Comparison of ENCODE assay signal across 23 cellular contexts in genomic region chr2:96287273-96287856, GRCh38. TPM values are rescaled to one million over a fixed set of nuclear protein-coding genes. Genes with fewer than 3 reads are reported as not detected.
"Had no signal": no experiment of that assay in that cellular context is flagged by ENCODE, and none has a peak within 500 bp of the region (broad histone marks: within the 10 kb centered on the region; RNA-seq: fewer than 3 reads in every experiment).

No MANE protein-coding gene starts in this region.

- H3K9me3 ChIP-seq: adrenal gland, ascending aorta, lower lobe of right lung, tibial artery had no signal

- H3K27ac ChIP-seq: adrenal gland, ascending aorta, foreskin keratinocyte, lower lobe of right lung, tibial artery had no signal

- ATAC-seq: foreskin keratinocyte; left lobe of liver; lower lobe of right lung; sciatic nerve; stimulated activated naive CD8-positive, alpha-beta T cell treated with anti-CD3 and anti-CD28 coated beads, Interleukin-15, Interleukin-2, amounts not matched to agents 100 U/mL and 50 U/mL, for 24 hours had no signal

- FAIRE-seq: colon, kidney had no signal

- H3K4me1 Mint-ChIP-seq: activated B cell treated with CpG ODN at 0.5 μM for 24 hours, neural crest cell had no signal

- H3K4me2 ChIP-seq: smooth muscle cell had no signal

- H3K27ac Mint-ChIP-seq: activated B cell treated with CpG ODN at 0.5 μM for 24 hours; activated T-helper 2 cell treated with anti-CD3 and anti-CD28 coated beads, Interferon-gamma antibody, Interleukin-2, Interleukin-4, amounts not matched to agents 10 μg/mL and 5 μg/mL and 100 μg/mL, durations not matched to agents 14 hours and 24 hours and 36 hours; T-helper 1 cell treated with Interleukin-12 subunit alpha and Interleukin-12 subunit beta and Interleukin-4 antibody, amounts not matched to agents 30 μg/mL and 1 μg/mL, for 36 hours had no signal

- H3K27me3 ChIP-seq: adrenal gland, ascending aorta, foreskin keratinocyte, tibial artery had no signal

- H3K4me1 ChIP-seq: adrenal gland, ascending aorta, foreskin keratinocyte, lower lobe of right lung, tibial artery had no signal

- H3K4me3 ChIP-seq: adrenal gland, ascending aorta, lower lobe of right lung, smooth muscle cell, tibial artery had no signal

- H3K4me3 Mint-ChIP-seq: activated B cell treated with CpG ODN at 0.5 μM for 24 hours; neural crest cell; T-helper 1 cell treated with Interleukin-12 subunit alpha and Interleukin-12 subunit beta and Interleukin-4 antibody, amounts not matched to agents 30 μg/mL and 1 μg/mL, for 36 hours had no signal

- DNase-seq: activated B cell treated with CpG ODN at 0.5 μM for 24 hours; activated CD4-positive, alpha-beta T cell treated with anti-CD3 and anti-CD28 coated beads for 48 hours; activated naive CD4-positive, alpha-beta T cell treated with Interleukin-2 at 50 U/mL for 16 hours; adrenal gland; central memory CD4-positive, alpha-beta T cell; effector memory CD4-positive, alpha-beta T cell; foreskin keratinocyte; kidney; lower lobe of right lung; naive B cell; occipital lobe; posterior cingulate gyrus; stimulated activated CD4-positive, alpha-beta T cell treated with anti-CD3 and anti-CD28 coated beads, Interleukin-15, amount 100 ng/mL, for 24 hours; stimulated activated naive CD8-positive, alpha-beta T cell treated with anti-CD3 and anti-CD28 coated beads, Interleukin-15, Interleukin-2, amounts not matched to agents 100 U/mL and 50 U/mL, for 24 hours; tibial artery had no signal

- H3K27me3 Mint-ChIP-seq: activated B cell treated with CpG ODN at 0.5 μM for 24 hours, naive B cell had no signal

- H3K9me3 Mint-ChIP-seq: activated B cell treated with CpG ODN at 0.5 μM for 24 hours; activated T-helper 2 cell treated with anti-CD3 and anti-CD28 coated beads, Interferon-gamma antibody, Interleukin-2, Interleukin-4, amounts not matched to agents 10 μg/mL and 5 μg/mL and 100 μg/mL, durations not matched to agents 14 hours and 24 hours and 36 hours; naive B cell; neural crest cell; T-helper 1 cell treated with Interleukin-12 subunit alpha and Interleukin-12 subunit beta and Interleukin-4 antibody, amounts not matched to agents 30 μg/mL and 1 μg/mL, for 36 hours had no signal

RNA-seq across cellular contexts. Expression of gene NCAPH, which starts 48.2 kb away (rescaled TPM):
- total RNA-seq: ascending aorta had no signal
